20 cellular contexts compared by ENCODE assay signal in the genomic region with DNA sequence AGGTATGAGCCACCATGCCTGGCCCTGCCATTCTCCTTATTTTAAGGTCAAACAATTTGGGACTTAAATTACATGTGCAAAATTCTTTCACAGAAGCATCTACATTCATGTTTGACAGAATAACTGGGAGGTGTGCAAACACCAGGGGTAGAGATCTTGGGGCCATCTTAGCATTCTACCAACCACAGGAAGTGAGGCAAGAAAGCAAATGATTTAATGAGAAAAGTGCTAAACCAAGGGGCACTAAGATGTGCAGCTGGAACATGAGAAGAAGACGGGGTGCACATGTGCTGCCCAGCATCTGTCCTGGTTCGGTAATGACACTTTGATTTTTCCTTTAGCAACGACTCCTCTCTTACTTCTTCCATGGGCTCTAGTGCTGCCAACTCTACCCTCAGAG. TPM values are rescaled to one million over a fixed set of nuclear protein-coding genes. Genes with fewer than 3 reads are reported as not detected.
DNase-seq lines count a peak whose midpoint lies in the region; ATAC-seq and TF ChIP-seq lines count a peak whose summit lies in the region.
"Had no signal": no experiment of that assay in that cellular context is flagged by ENCODE, and none has a peak within 500 bp of the region (broad histone marks: within the 10 kb centered on the region; RNA-seq: fewer than 3 reads in every experiment).

No MANE protein-coding gene starts in this region.

- CTCF ChIA-PET in activated CD4-positive, alpha-beta T cell treated with anti-CD3 and anti-CD28 coated beads for 36 hours (lab: Charles Lee): interaction anchor here (0.7 to 4.2 kb wide), 4 partner anchors 8 to 47 kb away, joined by 3 to 25 read pairs (median 4); no protein-coding TSS in a partner anchor
- CTCF ChIA-PET in Caco-2 (lab: Charles Lee): no interaction called here

- H3K9me3 ChIP-seq in KOPT-K1 (ENCODE audit: insufficient read depth, low read length, poor library complexity, severe bottlenecking): no peaks in the 10 kb centered on the region
- H3K9me3 ChIP-seq in parathyroid adenoma (ENCODE audit: control insufficient read depth, low read length): no peaks in the 10 kb centered on the region
- H3K9me3 ChIP-seq in vagina: no peaks in the 10 kb centered on the region
- H3K9me3 ChIP-seq in Caco-2: no peaks in the 10 kb centered on the region
- H3K9me3 ChIP-seq: SJSA1 had no signal

- H3K36me3 Mint-ChIP-seq in activated CD4-positive, alpha-beta T cell treated with anti-CD3 and anti-CD28 coated beads for 36 hours (ENCODE audit: low read depth): no peaks in the 10 kb centered on the region
- H3K36me3 Mint-ChIP-seq in activated naive CD8-positive, alpha-beta T cell treated with anti-CD3 and anti-CD28 coated beads for 36 hours: no peaks in the 10 kb centered on the region
- H3K36me3 Mint-ChIP-seq in Caco-2 (ENCODE audit: insufficient read depth, unreplicated experiment): peaks cover 4% of the 10 kb centered on the region
- H3K36me3 Mint-ChIP-seq: IgD-negative memory B cell had no signal

- peaks cover 31% of the 10 kb centered on the region for H3K4me1 Mint-ChIP-seq in activated CD4-positive, alpha-beta T cell treated with anti-CD3 and anti-CD28 coated beads for 36 hours
- H3K4me1 Mint-ChIP-seq in activated naive CD8-positive, alpha-beta T cell treated with anti-CD3 and anti-CD28 coated beads for 36 hours: peaks cover 40% of the 10 kb centered on the region
- no peaks in the 10 kb centered on the region for H3K4me1 Mint-ChIP-seq in Caco-2 (ENCODE audit: low read depth, unreplicated experiment)

- H3K27ac Mint-ChIP-seq in activated CD4-positive, alpha-beta T cell treated with anti-CD3 and anti-CD28 coated beads for 36 hours: no peak overlapping the region
- H3K27ac Mint-ChIP-seq in activated naive CD8-positive, alpha-beta T cell treated with anti-CD3 and anti-CD28 coated beads for 36 hours: peak overlapping the region; percentile 20
- H3K27ac Mint-ChIP-seq in Caco-2 (ENCODE audit: unreplicated experiment): no peak overlapping the region

- intact Hi-C loops in activated CD4-positive, alpha-beta T cell treated with anti-CD3 and anti-CD28 coated beads for 36 hours (cut with DNase I, micrococcal nuclease): no loop called here
- intact Hi-C loops in vagina (cut with DNase I) (no loop called here), Caco-2 (cut with micrococcal nuclease; ENCODE audit: unreplicated experiment) (no loop called here)

- H3K36me3 ChIP-seq in KOPT-K1 (ENCODE audit: insufficient read depth, low read length) (no peaks in the 10 kb centered on the region), parathyroid adenoma (ENCODE audit: control insufficient read depth, insufficient read depth, low read length) (no peaks in the 10 kb centered on the region), vagina (no peaks in the 10 kb centered on the region), Caco-2 (ENCODE audit: control insufficient read depth, insufficient read depth, low read length) (no peaks in the 10 kb centered on the region)
- H3K36me3 ChIP-seq: SJSA1 had no signal

- DNase-seq in activated CD4-positive, alpha-beta T cell treated with anti-CD3 and anti-CD28 coated beads for 36 hours: no peak
- no peak for DNase-seq in activated CD4-positive, alpha-beta T cell treated with anti-CD3 and anti-CD28 coated beads, Interleukin-2, amount 50 U/mL, for 48 hours
- DNase-seq in activated naive CD8-positive, alpha-beta T cell treated with anti-CD3 and anti-CD28 coated beads for 36 hours: no peak
- DNase-seq in vagina (ENCODE audit: extremely low spot score in 2 of 2): no peak
- DNase-seq in Caco-2: no peak
- DNase-seq: C1 segment of cervical spinal cord, Calu3, HCEC 1CT, NCI-H1092 treated with DMSO at 0.1 percent for 48 hours, NCI-H1694 treated with DMSO at 0.1 percent for 48 hours, NCI-H446, RPMI8226 had no signal

- POLR2A ChIA-PET in activated CD4-positive, alpha-beta T cell treated with anti-CD3 and anti-CD28 coated beads for 36 hours (lab: Charles Lee): interaction anchor here (0.6 kb wide), 1 partner anchor 411 kb away, joined by 3 read pairs; no protein-coding TSS in a partner anchor
- POLR2A ChIA-PET in Caco-2 (lab: Charles Lee): no interaction called here

- peak overlapping the region; percentile 14 for H3K27ac ChIP-seq in KOPT-K1 (ENCODE audit: low read depth, low read length, poor library complexity, severe bottlenecking)
- peak overlapping the region; percentile 36 for H3K27ac ChIP-seq in parathyroid adenoma
- no peak overlapping the region for H3K27ac ChIP-seq in vagina
- H3K27ac ChIP-seq: SJSA1 had no signal

- no peak overlapping the region for H3K4me3 Mint-ChIP-seq in activated CD4-positive, alpha-beta T cell treated with anti-CD3 and anti-CD28 coated beads for 36 hours
- no peak overlapping the region for H3K4me3 Mint-ChIP-seq in activated naive CD8-positive, alpha-beta T cell treated with anti-CD3 and anti-CD28 coated beads for 36 hours
- H3K4me3 Mint-ChIP-seq in Caco-2 (ENCODE audit: unreplicated experiment): no peak overlapping the region
- H3K4me3 Mint-ChIP-seq: IgD-negative memory B cell had no signal

- TF ChIP-seq POLR2A in vagina (IDR thresholded peaks at IDR 0.05): no peak

- peak overlapping the region; percentile 39 for H3K4me2 ChIP-seq in parathyroid adenoma (ENCODE audit: low read length)

- no peaks in the 10 kb centered on the region for H3K9me3 Mint-ChIP-seq in activated CD4-positive, alpha-beta T cell treated with anti-CD3 and anti-CD28 coated beads for 36 hours (ENCODE audit: low read depth)
- H3K9me3 Mint-ChIP-seq in activated naive CD8-positive, alpha-beta T cell treated with anti-CD3 and anti-CD28 coated beads for 36 hours: no peaks in the 10 kb centered on the region
- no peaks in the 10 kb centered on the region for H3K9me3 Mint-ChIP-seq in Caco-2 (ENCODE audit: unreplicated experiment)
- H3K9me3 Mint-ChIP-seq: IgD-negative memory B cell had no signal

- no peak overlapping the region for H3K9ac ChIP-seq in parathyroid adenoma

- peaks cover 10% of the 10 kb centered on the region for H3K4me1 ChIP-seq in parathyroid adenoma
- no peaks in the 10 kb centered on the region for H3K4me1 ChIP-seq in vagina
- no peaks in the 10 kb centered on the region for H3K4me1 ChIP-seq in Caco-2
- H3K4me1 ChIP-seq: SJSA1 had no signal

- H3K79me2 ChIP-seq in parathyroid adenoma: no peaks in the 10 kb centered on the region

- H3K27me3 ChIP-seq in parathyroid adenoma (ENCODE audit: control insufficient read depth, insufficient read depth, low read length) (no peaks in the 10 kb centered on the region), vagina (no peaks in the 10 kb centered on the region), Caco-2 (replicated peaks; ENCODE audit: control insufficient read depth, insufficient read depth, low read length) (no peaks in the 10 kb centered on the region)

- peak; percentile 7 for ATAC-seq in activated CD4-positive, alpha-beta T cell treated with anti-CD3 and anti-CD28 coated beads for 36 hours
- no peak for ATAC-seq in GM19452 (IDR thresholded peaks at IDR 0.05; ENCODE audit: unreplicated experiment)

- H2AFZ ChIP-seq in parathyroid adenoma: no peak overlapping the region

- no peak overlapping the region for H3K4me3 ChIP-seq in parathyroid adenoma (ENCODE audit: low read depth, low read length)
- no peak overlapping the region for H3K4me3 ChIP-seq in vagina
- H3K4me3 ChIP-seq in Caco-2 (ENCODE audit: low read depth, low read length): no peak overlapping the region
- H3K4me3 ChIP-seq: SJSA1 had no signal

- TF ChIP-seq CTCF in parathyroid adenoma (IDR thresholded peaks at IDR 0.05) (no peak), vagina (IDR thresholded peaks at IDR 0.05) (no peak), Caco-2 (IDR thresholded peaks at IDR 0.05; ENCODE audit: insufficient read depth in 1 of 2, low read depth in 1 of 2, low read length in 1 of 2, severe bottlenecking in 1 of 2, unreplicated experiment in 1 of 2) (no peak)

- no peaks in the 10 kb centered on the region for H3K27me3 Mint-ChIP-seq in activated CD4-positive, alpha-beta T cell treated with anti-CD3 and anti-CD28 coated beads for 36 hours
- H3K27me3 Mint-ChIP-seq in activated naive CD8-positive, alpha-beta T cell treated with anti-CD3 and anti-CD28 coated beads for 36 hours: no peaks in the 10 kb centered on the region
- no peaks in the 10 kb centered on the region for H3K27me3 Mint-ChIP-seq in Caco-2 (ENCODE audit: insufficient read depth, unreplicated experiment)

- BruUV-seq in Caco-2 (replicated peaks; lab: Mats Ljungman, UMichigan): no TSS peak

RNA-seq across cellular contexts. Expression of gene F12, which starts 1.2 kb away (rescaled TPM):
- total RNA-seq in activated CD4-positive, alpha-beta T cell treated with anti-CD3 and anti-CD28 coated beads for 36 hours: 1 to 10 TPM; 3.4 to 4.9 TPM
- total RNA-seq in activated naive CD8-positive, alpha-beta T cell treated with anti-CD3 and anti-CD28 coated beads for 36 hours: 1 to 10 TPM; 5.6 TPM
- total RNA-seq in vagina: 5.2 TPM
- 13.3 and 14.0 TPM in 2 replicates for total RNA-seq in Caco-2 (2022)

RNA-seq across cellular contexts. Expression of gene PFN3, which starts 10.1 kb away (rescaled TPM):
- total RNA-seq in activated CD4-positive, alpha-beta T cell treated with anti-CD3 and anti-CD28 coated beads for 36 hours: not detected
- total RNA-seq in activated naive CD8-positive, alpha-beta T cell treated with anti-CD3 and anti-CD28 coated beads for 36 hours: not detected
- not detected for total RNA-seq in vagina
- total RNA-seq in Caco-2 (2022): not detected in 2 replicates
- total RNA-seq: Calu3, G401, HT-29, OCI-LY7, SJSA1 had no signal

RNA-seq across cellular contexts. Expression of gene GRK6, which starts 15.9 kb away (rescaled TPM):
- 100 to 1,000 TPM; 110 to 141 TPM for total RNA-seq in activated CD4-positive, alpha-beta T cell treated with anti-CD3 and anti-CD28 coated beads for 36 hours
- 100 to 1,000 TPM; 113 to 115 TPM for total RNA-seq in activated naive CD8-positive, alpha-beta T cell treated with anti-CD3 and anti-CD28 coated beads for 36 hours
- total RNA-seq in vagina (28.7 TPM), Caco-2 (2022) (64.4 and 71.9 TPM in 2 replicates)

RNA-seq across cellular contexts. Expression of gene SLC34A1, which starts 26.3 kb away (rescaled TPM):
- total RNA-seq in activated CD4-positive, alpha-beta T cell treated with anti-CD3 and anti-CD28 coated beads for 36 hours: under 1 TPM in 1 of 2 experiments, not detected in 1; 0.14 TPM
- total RNA-seq in activated naive CD8-positive, alpha-beta T cell treated with anti-CD3 and anti-CD28 coated beads for 36 hours: not detected
- total RNA-seq in vagina (not detected), Caco-2 (2022) (not detected in 2 replicates)
- total RNA-seq: G401, HT-29, SJSA1 had no signal

RNA-seq across cellular contexts. Expression of gene PRR7, which starts 36.0 kb away (rescaled TPM):
- 10 to 100 TPM; 12.3 to 13.0 TPM for total RNA-seq in activated CD4-positive, alpha-beta T cell treated with anti-CD3 and anti-CD28 coated beads for 36 hours
- total RNA-seq in activated naive CD8-positive, alpha-beta T cell treated with anti-CD3 and anti-CD28 coated beads for 36 hours: 10 to 100 TPM; 21.5 to 21.8 TPM
- total RNA-seq in vagina: 1.2 TPM
- 4.7 and 5.7 TPM in 2 replicates for total RNA-seq in Caco-2 (2022)
